1 cellular context compared by ENCODE assay signal in the genomic region with DNA sequence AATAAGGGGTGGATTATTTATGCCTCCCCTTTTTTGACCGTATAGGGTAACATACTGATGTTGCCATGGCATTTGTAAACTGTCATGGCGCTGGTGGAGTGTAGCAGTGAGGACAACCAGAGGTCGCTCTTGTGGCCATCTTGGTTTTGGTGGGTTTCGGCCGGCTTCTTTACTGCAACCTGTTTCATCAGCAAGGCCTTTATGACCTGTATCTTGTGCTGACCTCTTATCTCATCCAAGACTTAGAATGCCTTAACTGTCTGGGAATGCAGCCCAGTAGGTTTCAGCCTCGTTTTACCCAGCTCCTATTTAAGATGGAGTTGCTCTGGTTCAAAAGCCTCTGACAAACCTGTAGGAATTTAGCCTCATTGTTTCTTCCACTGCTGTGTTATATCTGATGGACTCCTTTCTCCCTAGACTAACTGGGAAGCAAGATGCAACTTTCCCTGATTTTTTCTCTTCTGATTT.
TF ChIP-seq lines count a peak whose summit lies in the region.

No MANE protein-coding gene starts in this region.

TF ChIP-seq in K562, 482 proteins besides CTCF, POLR2A, EP300 and RAD21 (continued from another document and continues in another):
- TF ChIP-seq, protein P1, sequence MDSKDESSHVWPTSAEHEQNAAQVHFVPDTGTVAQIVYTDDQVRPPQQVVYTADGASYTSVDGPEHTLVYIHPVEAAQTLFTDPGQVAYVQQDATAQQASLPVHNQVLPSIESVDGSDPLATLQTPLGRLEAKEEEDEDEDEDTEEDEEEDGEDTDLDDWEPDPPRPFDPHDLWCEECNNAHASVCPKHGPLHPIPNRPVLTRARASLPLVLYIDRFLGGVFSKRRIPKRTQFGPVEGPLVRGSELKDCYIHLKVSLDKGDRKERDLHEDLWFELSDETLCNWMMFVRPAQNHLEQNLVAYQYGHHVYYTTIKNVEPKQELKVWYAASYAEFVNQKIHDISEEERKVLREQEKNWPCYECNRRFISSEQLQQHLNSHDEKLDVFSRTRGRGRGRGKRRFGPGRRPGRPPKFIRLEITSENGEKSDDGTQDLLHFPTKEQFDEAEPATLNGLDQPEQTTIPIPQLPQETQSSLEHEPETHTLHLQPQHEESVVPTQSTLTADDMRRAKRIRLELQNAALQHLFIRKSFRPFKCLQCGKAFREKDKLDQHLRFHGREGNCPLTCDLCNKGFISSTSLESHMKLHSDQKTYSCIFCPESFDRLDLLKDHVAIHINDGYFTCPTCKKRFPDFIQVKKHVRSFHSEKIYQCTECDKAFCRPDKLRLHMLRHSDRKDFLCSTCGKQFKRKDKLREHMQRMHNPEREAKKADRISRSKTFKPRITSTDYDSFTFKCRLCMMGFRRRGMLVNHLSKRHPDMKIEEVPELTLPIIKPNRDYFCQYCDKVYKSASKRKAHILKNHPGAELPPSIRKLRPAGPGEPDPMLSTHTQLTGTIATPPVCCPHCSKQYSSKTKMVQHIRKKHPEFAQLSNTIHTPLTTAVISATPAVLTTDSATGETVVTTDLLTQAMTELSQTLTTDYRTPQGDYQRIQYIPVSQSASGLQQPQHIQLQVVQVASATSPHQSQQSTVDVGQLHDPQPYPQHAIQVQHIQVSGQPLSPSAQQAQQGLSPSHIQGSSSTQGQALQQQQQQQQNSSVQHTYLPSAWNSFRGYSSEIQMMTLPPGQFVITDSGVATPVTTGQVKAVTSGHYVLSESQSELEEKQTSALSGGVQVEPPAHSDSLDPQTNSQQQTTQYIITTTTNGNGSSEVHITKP (IDR thresholded peaks at IDR 0.05; ENCODE audit: partially characterized antibody): no peak
- TF ChIP-seq PHB (CRISPR knock-in tag; IDR thresholded peaks at IDR 0.05) (no peak), SMARCA5 (IDR thresholded peaks at IDR 0.05) (no peak), ZBTB17 (CRISPR knock-in tag; IDR thresholded peaks at IDR 0.05) (0 out of 2 replicates have a peak, but pooled peaks have one; percentile 69), RBM34 (IDR thresholded peaks at IDR 0.05; ENCODE audit: borderline replicate concordance, insufficient read depth, low read length) (no peak), CBX2 (IDR thresholded peaks at IDR 0.05; ENCODE audit: insufficient read depth, low read length, poor library complexity, severe bottlenecking) (no peak), ZNF740 (CRISPR knock-in tag; IDR thresholded peaks at IDR 0.05) (no peak), ZNF740 (tag; IDR thresholded peaks at IDR 0.05) (peak in 1 of 2 experiments; percentile 95; a peak in 2 of 4 replicates), U2AF1 (optimal IDR thresholded peaks at IDR 0.05; ENCODE audit: low read depth, low read length) (no peak), NR4A1 (CRISPR knock-in tag; IDR thresholded peaks at IDR 0.05) (no peak), NR4A1 (tag; IDR thresholded peaks at IDR 0.05) (peak; percentile 89), RUNX1 (IDR thresholded peaks at IDR 0.05; ENCODE audit: low read depth) (no peak), CC2D1A (IDR thresholded peaks at IDR 0.05) (no peak), HMG20A (CRISPR knock-in tag; conservative IDR thresholded peaks at IDR 0.05) (no peak), MEF2D (tag; conservative IDR thresholded peaks at IDR 0.05; ENCODE audit: low read depth) (peak; percentile 89), NFE2L1 (tag; IDR thresholded peaks at IDR 0.05; ENCODE audit: borderline replicate concordance, low read depth) (peak; percentile 34; the same call in 1 of the 2 replicates), ZNF57 (CRISPR knock-in tag; IDR thresholded peaks at IDR 0.05) (no peak), MCM2 (IDR thresholded peaks at IDR 0.05; ENCODE audit: low read depth) (no peak), HSF4 (CRISPR knock-in tag; IDR thresholded peaks at IDR 0.05; ENCODE audit: borderline replicate concordance) (peak; percentile 93; the same call in 1 of the 2 replicates), POU5F1 (IDR thresholded peaks at IDR 0.05; ENCODE audit: borderline replicate concordance, low read depth, low read length, partially characterized antibody) (no peak), LCOR (CRISPR knock-in tag; IDR thresholded peaks at IDR 0.05) (no peak), ARID2 (IDR thresholded peaks at IDR 0.05) (no peak), ARID3A (IDR thresholded peaks at IDR 0.05; ENCODE audit: borderline replicate concordance, low read depth, low read length) (no peak), MTA1 (IDR thresholded peaks at IDR 0.05; ENCODE audit: borderline replicate concordance) (no peak), GTF2A2 (tag; IDR thresholded peaks at IDR 0.05) (peak; percentile 94), SMAD4 (CRISPR knock-in tag; conservative IDR thresholded peaks at IDR 0.05) (peak; percentile 100), EGR1 (conservative IDR thresholded peaks at IDR 0.05) (no peak), TEAD1 (CRISPR knock-in tag; IDR thresholded peaks at IDR 0.05) (peak in 1 of 2 experiments; percentile 87; a peak in 2 of 4 replicates), GTF2E2 (tag; IDR thresholded peaks at IDR 0.05) (no peak)
- TF ChIP-seq, protein P2, sequence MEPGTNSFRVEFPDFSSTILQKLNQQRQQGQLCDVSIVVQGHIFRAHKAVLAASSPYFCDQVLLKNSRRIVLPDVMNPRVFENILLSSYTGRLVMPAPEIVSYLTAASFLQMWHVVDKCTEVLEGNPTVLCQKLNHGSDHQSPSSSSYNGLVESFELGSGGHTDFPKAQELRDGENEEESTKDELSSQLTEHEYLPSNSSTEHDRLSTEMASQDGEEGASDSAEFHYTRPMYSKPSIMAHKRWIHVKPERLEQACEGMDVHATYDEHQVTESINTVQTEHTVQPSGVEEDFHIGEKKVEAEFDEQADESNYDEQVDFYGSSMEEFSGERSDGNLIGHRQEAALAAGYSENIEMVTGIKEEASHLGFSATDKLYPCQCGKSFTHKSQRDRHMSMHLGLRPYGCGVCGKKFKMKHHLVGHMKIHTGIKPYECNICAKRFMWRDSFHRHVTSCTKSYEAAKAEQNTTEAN (CRISPR knock-in tag; IDR thresholded peaks at IDR 0.05): no peak
- TF ChIP-seq, protein P3, sequence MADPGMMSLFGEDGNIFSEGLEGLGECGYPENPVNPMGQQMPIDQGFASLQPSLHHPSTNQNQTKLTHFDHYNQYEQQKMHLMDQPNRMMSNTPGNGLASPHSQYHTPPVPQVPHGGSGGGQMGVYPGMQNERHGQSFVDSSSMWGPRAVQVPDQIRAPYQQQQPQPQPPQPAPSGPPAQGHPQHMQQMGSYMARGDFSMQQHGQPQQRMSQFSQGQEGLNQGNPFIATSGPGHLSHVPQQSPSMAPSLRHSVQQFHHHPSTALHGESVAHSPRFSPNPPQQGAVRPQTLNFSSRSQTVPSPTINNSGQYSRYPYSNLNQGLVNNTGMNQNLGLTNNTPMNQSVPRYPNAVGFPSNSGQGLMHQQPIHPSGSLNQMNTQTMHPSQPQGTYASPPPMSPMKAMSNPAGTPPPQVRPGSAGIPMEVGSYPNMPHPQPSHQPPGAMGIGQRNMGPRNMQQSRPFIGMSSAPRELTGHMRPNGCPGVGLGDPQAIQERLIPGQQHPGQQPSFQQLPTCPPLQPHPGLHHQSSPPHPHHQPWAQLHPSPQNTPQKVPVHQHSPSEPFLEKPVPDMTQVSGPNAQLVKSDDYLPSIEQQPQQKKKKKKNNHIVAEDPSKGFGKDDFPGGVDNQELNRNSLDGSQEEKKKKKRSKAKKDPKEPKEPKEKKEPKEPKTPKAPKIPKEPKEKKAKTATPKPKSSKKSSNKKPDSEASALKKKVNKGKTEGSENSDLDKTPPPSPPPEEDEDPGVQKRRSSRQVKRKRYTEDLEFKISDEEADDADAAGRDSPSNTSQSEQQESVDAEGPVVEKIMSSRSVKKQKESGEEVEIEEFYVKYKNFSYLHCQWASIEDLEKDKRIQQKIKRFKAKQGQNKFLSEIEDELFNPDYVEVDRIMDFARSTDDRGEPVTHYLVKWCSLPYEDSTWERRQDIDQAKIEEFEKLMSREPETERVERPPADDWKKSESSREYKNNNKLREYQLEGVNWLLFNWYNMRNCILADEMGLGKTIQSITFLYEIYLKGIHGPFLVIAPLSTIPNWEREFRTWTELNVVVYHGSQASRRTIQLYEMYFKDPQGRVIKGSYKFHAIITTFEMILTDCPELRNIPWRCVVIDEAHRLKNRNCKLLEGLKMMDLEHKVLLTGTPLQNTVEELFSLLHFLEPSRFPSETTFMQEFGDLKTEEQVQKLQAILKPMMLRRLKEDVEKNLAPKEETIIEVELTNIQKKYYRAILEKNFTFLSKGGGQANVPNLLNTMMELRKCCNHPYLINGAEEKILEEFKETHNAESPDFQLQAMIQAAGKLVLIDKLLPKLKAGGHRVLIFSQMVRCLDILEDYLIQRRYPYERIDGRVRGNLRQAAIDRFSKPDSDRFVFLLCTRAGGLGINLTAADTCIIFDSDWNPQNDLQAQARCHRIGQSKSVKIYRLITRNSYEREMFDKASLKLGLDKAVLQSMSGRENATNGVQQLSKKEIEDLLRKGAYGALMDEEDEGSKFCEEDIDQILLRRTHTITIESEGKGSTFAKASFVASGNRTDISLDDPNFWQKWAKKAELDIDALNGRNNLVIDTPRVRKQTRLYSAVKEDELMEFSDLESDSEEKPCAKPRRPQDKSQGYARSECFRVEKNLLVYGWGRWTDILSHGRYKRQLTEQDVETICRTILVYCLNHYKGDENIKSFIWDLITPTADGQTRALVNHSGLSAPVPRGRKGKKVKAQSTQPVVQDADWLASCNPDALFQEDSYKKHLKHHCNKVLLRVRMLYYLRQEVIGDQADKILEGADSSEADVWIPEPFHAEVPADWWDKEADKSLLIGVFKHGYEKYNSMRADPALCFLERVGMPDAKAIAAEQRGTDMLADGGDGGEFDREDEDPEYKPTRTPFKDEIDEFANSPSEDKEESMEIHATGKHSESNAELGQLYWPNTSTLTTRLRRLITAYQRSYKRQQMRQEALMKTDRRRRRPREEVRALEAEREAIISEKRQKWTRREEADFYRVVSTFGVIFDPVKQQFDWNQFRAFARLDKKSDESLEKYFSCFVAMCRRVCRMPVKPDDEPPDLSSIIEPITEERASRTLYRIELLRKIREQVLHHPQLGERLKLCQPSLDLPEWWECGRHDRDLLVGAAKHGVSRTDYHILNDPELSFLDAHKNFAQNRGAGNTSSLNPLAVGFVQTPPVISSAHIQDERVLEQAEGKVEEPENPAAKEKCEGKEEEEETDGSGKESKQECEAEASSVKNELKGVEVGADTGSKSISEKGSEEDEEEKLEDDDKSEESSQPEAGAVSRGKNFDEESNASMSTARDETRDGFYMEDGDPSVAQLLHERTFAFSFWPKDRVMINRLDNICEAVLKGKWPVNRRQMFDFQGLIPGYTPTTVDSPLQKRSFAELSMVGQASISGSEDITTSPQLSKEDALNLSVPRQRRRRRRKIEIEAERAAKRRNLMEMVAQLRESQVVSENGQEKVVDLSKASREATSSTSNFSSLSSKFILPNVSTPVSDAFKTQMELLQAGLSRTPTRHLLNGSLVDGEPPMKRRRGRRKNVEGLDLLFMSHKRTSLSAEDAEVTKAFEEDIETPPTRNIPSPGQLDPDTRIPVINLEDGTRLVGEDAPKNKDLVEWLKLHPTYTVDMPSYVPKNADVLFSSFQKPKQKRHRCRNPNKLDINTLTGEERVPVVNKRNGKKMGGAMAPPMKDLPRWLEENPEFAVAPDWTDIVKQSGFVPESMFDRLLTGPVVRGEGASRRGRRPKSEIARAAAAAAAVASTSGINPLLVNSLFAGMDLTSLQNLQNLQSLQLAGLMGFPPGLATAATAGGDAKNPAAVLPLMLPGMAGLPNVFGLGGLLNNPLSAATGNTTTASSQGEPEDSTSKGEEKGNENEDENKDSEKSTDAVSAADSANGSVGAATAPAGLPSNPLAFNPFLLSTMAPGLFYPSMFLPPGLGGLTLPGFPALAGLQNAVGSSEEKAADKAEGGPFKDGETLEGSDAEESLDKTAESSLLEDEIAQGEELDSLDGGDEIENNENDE (IDR thresholded peaks at IDR 0.05; ENCODE audit: low read depth, low read length): no peak
- TF ChIP-seq, protein P4, sequence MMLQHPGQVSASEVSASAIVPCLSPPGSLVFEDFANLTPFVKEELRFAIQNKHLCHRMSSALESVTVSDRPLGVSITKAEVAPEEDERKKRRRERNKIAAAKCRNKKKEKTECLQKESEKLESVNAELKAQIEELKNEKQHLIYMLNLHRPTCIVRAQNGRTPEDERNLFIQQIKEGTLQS (IDR thresholded peaks at IDR 0.05): peak; percentile 45; the same call in 1 of the 2 replicates
- TF ChIP-seq, protein P4 (CRISPR knock-in tag; conservative IDR thresholded peaks at IDR 0.05): no peak
- TF ChIP-seq, protein P5, sequence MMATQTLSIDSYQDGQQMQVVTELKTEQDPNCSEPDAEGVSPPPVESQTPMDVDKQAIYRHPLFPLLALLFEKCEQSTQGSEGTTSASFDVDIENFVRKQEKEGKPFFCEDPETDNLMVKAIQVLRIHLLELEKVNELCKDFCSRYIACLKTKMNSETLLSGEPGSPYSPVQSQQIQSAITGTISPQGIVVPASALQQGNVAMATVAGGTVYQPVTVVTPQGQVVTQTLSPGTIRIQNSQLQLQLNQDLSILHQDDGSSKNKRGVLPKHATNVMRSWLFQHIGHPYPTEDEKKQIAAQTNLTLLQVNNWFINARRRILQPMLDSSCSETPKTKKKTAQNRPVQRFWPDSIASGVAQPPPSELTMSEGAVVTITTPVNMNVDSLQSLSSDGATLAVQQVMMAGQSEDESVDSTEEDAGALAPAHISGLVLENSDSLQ (IDR thresholded peaks at IDR 0.05): no peak
- TF ChIP-seq, protein P6, sequence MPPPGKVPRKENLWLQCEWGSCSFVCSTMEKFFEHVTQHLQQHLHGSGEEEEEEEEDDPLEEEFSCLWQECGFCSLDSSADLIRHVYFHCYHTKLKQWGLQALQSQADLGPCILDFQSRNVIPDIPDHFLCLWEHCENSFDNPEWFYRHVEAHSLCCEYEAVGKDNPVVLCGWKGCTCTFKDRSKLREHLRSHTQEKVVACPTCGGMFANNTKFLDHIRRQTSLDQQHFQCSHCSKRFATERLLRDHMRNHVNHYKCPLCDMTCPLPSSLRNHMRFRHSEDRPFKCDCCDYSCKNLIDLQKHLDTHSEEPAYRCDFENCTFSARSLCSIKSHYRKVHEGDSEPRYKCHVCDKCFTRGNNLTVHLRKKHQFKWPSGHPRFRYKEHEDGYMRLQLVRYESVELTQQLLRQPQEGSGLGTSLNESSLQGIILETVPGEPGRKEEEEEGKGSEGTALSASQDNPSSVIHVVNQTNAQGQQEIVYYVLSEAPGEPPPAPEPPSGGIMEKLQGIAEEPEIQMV (tag; conservative IDR thresholded peaks at IDR 0.05; ENCODE audit: low read depth): no peak; the same call in 1 of the 2 replicates
